ENCODE assay signal across 1 cellular context in the genomic region with DNA sequence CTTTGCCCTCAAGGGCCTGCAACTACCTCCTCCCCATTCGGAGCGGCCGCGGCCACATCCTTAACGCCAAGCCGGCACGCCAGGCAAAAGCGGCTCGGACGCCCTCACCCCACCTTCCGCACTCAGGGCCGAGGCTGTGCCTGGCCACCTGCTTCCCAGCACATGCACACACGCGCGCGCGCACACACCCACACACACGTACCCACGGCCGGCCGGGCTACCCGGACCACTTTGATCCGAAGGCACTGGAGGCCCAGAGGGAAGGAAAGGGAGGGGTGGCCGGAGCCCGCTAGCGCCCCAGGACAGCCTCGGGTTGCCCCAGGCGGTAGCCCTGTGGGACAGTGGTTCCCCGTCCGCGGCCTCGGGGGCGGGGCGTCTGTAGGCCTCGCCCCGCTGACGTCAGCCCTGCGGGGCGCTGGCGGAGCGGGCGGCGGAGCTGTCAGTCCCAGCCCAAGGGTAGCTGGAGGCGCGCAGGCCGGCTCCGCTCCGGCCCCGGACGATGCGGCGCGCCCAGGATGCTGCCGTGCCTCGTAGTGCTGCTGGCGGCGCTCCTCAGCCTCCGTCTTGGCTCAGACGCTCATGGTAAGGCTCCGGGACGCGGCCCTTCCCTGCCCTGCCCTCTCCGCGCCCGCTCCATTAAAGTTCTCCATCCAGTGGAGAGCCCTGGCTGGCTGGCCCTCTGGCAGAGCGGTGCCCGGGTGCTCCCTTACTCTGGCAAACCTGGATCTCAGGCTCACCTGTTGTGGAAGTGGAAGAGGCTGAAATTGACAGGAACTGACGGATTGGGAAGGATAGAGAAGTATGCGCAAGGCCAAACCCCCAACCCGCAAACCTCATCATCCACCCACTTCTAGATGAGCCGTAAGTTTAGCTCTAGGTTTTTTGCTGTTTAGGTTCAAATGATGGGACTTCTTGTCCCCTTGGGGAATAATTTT.
TF ChIP-seq lines count a peak whose summit lies in the region.

Gene IL10RA, plus strand, starts transcription at position 442 of the 935 bp plus-strand sequence. Its CDS starts 74 bp downstream, at position 516.

TF ChIP-seq in IMR-90, 13 proteins besides CTCF, POLR2A, EP300 and RAD21 (continued from another document):
- no peak for TF ChIP-seq USF2 (IDR thresholded peaks at IDR 0.05; ENCODE audit: low read depth, low read length)
- no peak for TF ChIP-seq MXI1 (IDR thresholded peaks at IDR 0.05; ENCODE audit: borderline replicate concordance, low read depth, low read length)
- TF ChIP-seq BHLHE40 (IDR thresholded peaks at IDR 0.05; ENCODE audit: low read depth, low read length), result no peak
- TF ChIP-seq, protein P1, sequence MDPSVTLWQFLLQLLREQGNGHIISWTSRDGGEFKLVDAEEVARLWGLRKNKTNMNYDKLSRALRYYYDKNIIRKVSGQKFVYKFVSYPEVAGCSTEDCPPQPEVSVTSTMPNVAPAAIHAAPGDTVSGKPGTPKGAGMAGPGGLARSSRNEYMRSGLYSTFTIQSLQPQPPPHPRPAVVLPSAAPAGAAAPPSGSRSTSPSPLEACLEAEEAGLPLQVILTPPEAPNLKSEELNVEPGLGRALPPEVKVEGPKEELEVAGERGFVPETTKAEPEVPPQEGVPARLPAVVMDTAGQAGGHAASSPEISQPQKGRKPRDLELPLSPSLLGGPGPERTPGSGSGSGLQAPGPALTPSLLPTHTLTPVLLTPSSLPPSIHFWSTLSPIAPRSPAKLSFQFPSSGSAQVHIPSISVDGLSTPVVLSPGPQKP (IDR thresholded peaks at IDR 0.05; ENCODE audit: borderline replicate concordance, low read depth, low read length), result no peak
- no peak for TF ChIP-seq MAFK (IDR thresholded peaks at IDR 0.05; ENCODE audit: low read depth, low read length)
- no peak for TF ChIP-seq FOS (IDR thresholded peaks at IDR 0.05; ENCODE audit: low read depth, low read length)
- TF ChIP-seq RFX5 (IDR thresholded peaks at IDR 0.05; ENCODE audit: low read depth, low read length), result no peak
- TF ChIP-seq RCOR1 (IDR thresholded peaks at IDR 0.05; ENCODE audit: insufficient replicate concordance, low read length), result no peak
